ENCODE assay signal across 8 cellular contexts in the genomic region with DNA sequence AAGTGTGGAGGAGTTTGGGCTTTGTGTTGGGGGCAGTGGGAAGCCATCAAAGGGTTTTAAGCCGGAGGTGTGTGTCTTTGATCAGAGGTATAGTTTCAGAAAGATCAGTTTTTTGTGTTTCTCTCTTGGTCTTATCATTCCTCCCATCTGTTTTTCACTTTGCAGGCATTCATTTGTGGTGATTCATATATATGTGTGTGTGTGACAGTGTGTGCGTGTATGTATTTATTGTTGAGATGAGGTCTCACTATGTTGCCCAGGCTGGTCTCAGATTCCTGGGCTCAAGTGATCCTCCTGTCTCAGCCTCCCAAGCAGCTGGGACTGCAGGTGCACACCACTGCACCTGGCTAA. TPM values are rescaled to one million over a fixed set of nuclear protein-coding genes. Genes with fewer than 3 reads are reported as not detected.
DNase-seq lines count a peak whose midpoint lies in the region; ATAC-seq and TF ChIP-seq lines count a peak whose summit lies in the region.

No MANE protein-coding gene starts in this region.

- no peak for TF ChIP-seq RAD21 in HCT116 (IDR thresholded peaks at IDR 0.05; ENCODE audit: low read depth)

- no peak for DNase-seq in HCT116 (ENCODE audit: low read depth, low spot score)
- no peak for DNase-seq in SK-N-MC (ENCODE audit: low read depth, low spot score)
- DNase-seq in esophagus squamous epithelium (lab: John Stamatoyannopoulos, UW), result no peak
- DNase-seq in sigmoid colon, result no peak
- no peak for DNase-seq in islet precursor cell
- no peak for DNase-seq in COR-L47 (lab: John Stamatoyannopoulos, UW)

- TF ChIP-seq EP300 in sigmoid colon (IDR thresholded peaks at IDR 0.05), result no peak

- WGBS in esophagus squamous epithelium, 2 donors, result 60 to 72% methylated on average over 2 of the region's 2 CpGs
- 62 to 80% methylated on average over 2 of the region's 2 CpGs for WGBS in sigmoid colon, 2 donors

- ATAC-seq in HCT116 (no peak), GM19395 (IDR thresholded peaks at IDR 0.05; ENCODE audit: unreplicated experiment) (no peak), GM21367 (IDR thresholded peaks at IDR 0.05; ENCODE audit: unreplicated experiment) (no peak)

- BruUV-seq in HCT116 (replicated peaks; lab: Mats Ljungman, UMichigan), result no TSS peak

- RAD21 ChIA-PET in HCT116 (lab: Charles Lee; ENCODE audit: low non-redundant PET in 1 of 2, low total read pairs in 2 of 2, uncharacterized antibody in 2 of 2, unreplicated experiment in 2 of 2), result no interaction called here

- no peaks in the 10 kb centered on the region for H3K27me3 ChIP-seq in HCT116 (ENCODE audit: insufficient read depth, low read length)
- no peaks in the 10 kb centered on the region for H3K27me3 ChIP-seq in esophagus squamous epithelium
- H3K27me3 ChIP-seq in sigmoid colon, result no peaks in the 10 kb centered on the region

- TF ChIP-seq CTCF in HCT116 (IDR thresholded peaks at IDR 0.05 in 2 of 3, conservative IDR thresholded peaks at IDR 0.05 in 1 of 3; ENCODE audit: borderline replicate concordance in 1 of 3, insufficient read depth in 1 of 3, low read depth in 2 of 3, low read length in 2 of 3), result no peak
- TF ChIP-seq CTCF in esophagus squamous epithelium (IDR thresholded peaks at IDR 0.05), result no peak
- TF ChIP-seq CTCF in sigmoid colon (IDR thresholded peaks at IDR 0.05), result no peak

- H3K9me3 ChIP-seq in HCT116 (ENCODE audit: control insufficient read depth in 1 of 2, insufficient read depth in 1 of 2, low read depth in 1 of 2, low read length in 2 of 2) (no peaks in the 10 kb centered on the region), SK-N-MC (ENCODE audit: low read depth, low read length) (no peaks in the 10 kb centered on the region), esophagus squamous epithelium (no peaks in the 10 kb centered on the region), sigmoid colon (no peaks in the 10 kb centered on the region)

- H3K9me2 ChIP-seq in HCT116 (ENCODE audit: insufficient read depth), result no peaks in the 10 kb centered on the region

- H3K4me3 ChIP-seq in HCT116 (replicated peaks in 1 of 2; ENCODE audit: low read depth in 1 of 2, low read length in 2 of 2) (peak overlapping the region; percentile 65 to 75; a peak in 3 of 4 replicates), SK-N-MC (peak overlapping the region; percentile 84; the same call in 1 of the 2 replicates), esophagus squamous epithelium (peak overlapping the region in 3 of 4 donors; percentile 57 to 88 (median 85)), sigmoid colon (peak overlapping the region; percentile 56 to 97 (median 78))

- H3K9ac ChIP-seq in HCT116 (ENCODE audit: low read length), result peak overlapping the region; percentile 67; the same call in 1 of the 2 replicates
- H3K9ac ChIP-seq in SK-N-MC (ENCODE audit: insufficient read length), result no peak overlapping the region

- peaks cover 11 to 20% of the 10 kb centered on the region in 2 experiments for H3K4me1 ChIP-seq in HCT116 (ENCODE audit: control insufficient read depth in 1 of 2, insufficient read depth in 2 of 2, low read length in 2 of 2)
- H3K4me1 ChIP-seq in esophagus squamous epithelium, result peaks cover 0 to 33% (median 8%) of the 10 kb centered on the region in 3 donors
- H3K4me1 ChIP-seq in sigmoid colon, result peaks cover 0 to 54% (median 37%) of the 10 kb centered on the region in 4 donors

- intact Hi-C loops in HCT116 (cut with micrococcal nuclease), result no loop called here
- intact Hi-C loops in esophagus squamous epithelium (cut with DNase I), result loop anchor here (10.0 kb wide), 1 partner anchor 82 kb away; no protein-coding TSS in a partner anchor
- intact Hi-C loops in sigmoid colon (cut with DNase I), result loop anchor here (10.0 kb wide), 1 partner anchor 202 kb away; no protein-coding TSS in a partner anchor

- no peaks in the 10 kb centered on the region; the same call in 1 of the 2 replicates for H3K79me2 ChIP-seq in HCT116 (ENCODE audit: insufficient read depth, low read length)

- H2AFZ ChIP-seq in HCT116 (ENCODE audit: low read depth, low read length, poor library complexity, severe bottlenecking), result no peak overlapping the region

- POLR2A ChIA-PET in HCT116 (lab: Charles Lee), result no interaction called here

- peak overlapping the region; percentile 87 for H3K4me2 ChIP-seq in HCT116 (ENCODE audit: low read length)

- H3K36me3 ChIP-seq in HCT116 (ENCODE audit: control insufficient read depth in 1 of 2, insufficient read depth in 2 of 2, low read length in 2 of 2) (no peaks in the 10 kb centered on the region), SK-N-MC (ENCODE audit: insufficient read depth, low read length) (no peaks in the 10 kb centered on the region), esophagus squamous epithelium (no peaks in the 10 kb centered on the region), sigmoid colon (no peaks in the 10 kb centered on the region)

- no peak for TF ChIP-seq POLR2A in HCT116 (IDR thresholded peaks at IDR 0.05; ENCODE audit: borderline replicate concordance, extremely low read depth, insufficient read depth, insufficient read length)
- TF ChIP-seq POLR2A in esophagus squamous epithelium (IDR thresholded peaks at IDR 0.05), result no peak
- TF ChIP-seq POLR2A in sigmoid colon (IDR thresholded peaks at IDR 0.05), result no peak

- no peaks in the 10 kb centered on the region for H4K20me1 ChIP-seq in HCT116 (ENCODE audit: insufficient read depth)

- CTCF ChIA-PET in HCT116 (lab: Charles Lee), result no interaction called here

- H3K27ac ChIP-seq in HCT116 (ENCODE audit: low read depth, low read length) (no peak overlapping the region), SK-N-MC (no peak overlapping the region), esophagus squamous epithelium (peak overlapping the region in 3 of 4 donors; percentile 77 to 86 (median 83)), sigmoid colon (peak overlapping the region; percentile 76 to 92 (median 84))

TF ChIP-seq in HCT116, 20 proteins besides CTCF, POLR2A, EP300 and RAD21 (continues in another document):
- TF ChIP-seq FOSL1 (IDR thresholded peaks at IDR 0.05; ENCODE audit: low read depth) (no peak), EGR1 (IDR thresholded peaks at IDR 0.05; ENCODE audit: low read depth) (no peak), JUND (IDR thresholded peaks at IDR 0.05) (no peak), YY1 (IDR thresholded peaks at IDR 0.05; ENCODE audit: extremely low read depth, insufficient replicate concordance, low read depth, low read length) (no peak), SRF (IDR thresholded peaks at IDR 0.05; ENCODE audit: low read depth) (no peak), SP1 (IDR thresholded peaks at IDR 0.05; ENCODE audit: low read depth) (no peak), SIN3A (IDR thresholded peaks at IDR 0.05; ENCODE audit: low read depth) (no peak), ATF3 (IDR thresholded peaks at IDR 0.05) (no peak), POLR2AphosphoS5 (IDR thresholded peaks at IDR 0.05; ENCODE audit: low read depth, low read length) (no peak), EZH2 (IDR thresholded peaks at IDR 0.05) (no peak), TCF7L2 (IDR thresholded peaks at IDR 0.05; ENCODE audit: borderline replicate concordance, extremely low read depth, insufficient read depth, insufficient read length) (no peak), CBX3 (IDR thresholded peaks at IDR 0.05; ENCODE audit: low read depth) (no peak), MAX (IDR thresholded peaks at IDR 0.05) (no peak), EZH2phosphoT487 (IDR thresholded peaks at IDR 0.05; ENCODE audit: borderline replicate concordance) (no peak), ELF1 (IDR thresholded peaks at IDR 0.05; ENCODE audit: borderline replicate concordance, low read depth) (no peak)

RNA-seq across cellular contexts. Expression of gene SERINC3, which starts 11.1 kb away (rescaled TPM):
- total RNA-seq in HCT116 (2021; ENCODE audit: unreplicated experiment), result 56.8 TPM
- polyA plus RNA-seq in HCT116 (2012), result 60.9 and 67.4 TPM in 2 replicates
- total RNA-seq in esophagus squamous epithelium, result 10 to 100 TPM; 41.7 to 83.9 (median 59.4) TPM
- total RNA-seq in sigmoid colon, result 100 to 1,000 TPM in 1 of 4 donors, 10 to 100 TPM in 3; 75.9 to 112 (median 88.8) TPM
- polyA plus RNA-seq in sigmoid colon, result 10 to 100 TPM; 11.1 to 58.2 (median 21.0) TPM

RNA-seq across cellular contexts. Expression of gene PKIG, which starts 49.4 kb away (rescaled TPM):
- total RNA-seq in HCT116 (2021; ENCODE audit: unreplicated experiment) (20.1 TPM), esophagus squamous epithelium (10 to 100 TPM; 11.0 to 80.1 (median 19.4) TPM), sigmoid colon (100 to 1,000 TPM; 348 to 511 (median 395) TPM)
- 16.8 and 18.8 TPM in 2 replicates for polyA plus RNA-seq in HCT116 (2012)
- polyA plus RNA-seq in sigmoid colon, result 10 to 100 TPM; 43.9 to 78.4 (median 75.7) TPM

RNA-seq across cellular contexts. Expression of gene TTPAL, which starts 57.3 kb away (rescaled TPM):
- 20.4 TPM for total RNA-seq in HCT116 (2021; ENCODE audit: unreplicated experiment)
- 6.0 and 6.2 TPM in 2 replicates for polyA plus RNA-seq in HCT116 (2012)
- 10 to 100 TPM in 3 of 4 donors, 1 to 10 TPM in 1; 7.9 to 13.0 (median 11.6) TPM for total RNA-seq in esophagus squamous epithelium
- total RNA-seq in sigmoid colon, result 1 to 10 TPM; 7.2 to 10.0 (median 8.3) TPM
- polyA plus RNA-seq in sigmoid colon, result 1 to 10 TPM; 3.0 to 6.4 (median 3.0) TPM

Comparison
In these comparisons a context has a peak if more than half of its experiments do, and no peak if none do; other contexts are left out.
1. H3K27ac ChIP-seq: peak in esophagus squamous epithelium (3 of 4) and sigmoid colon (4 of 4); none in HCT116 (single experiment) and SK-N-MC (single experiment).
2. RNA of gene PKIG, which starts 49.4 kb away (total RNA-seq): 348 to 511 TPM in sigmoid colon; 11.0 to 80.1 TPM in esophagus squamous epithelium and 20.1 TPM in HCT116 (single experiment); every median in the first group is over 4 times any median in the second.
3. Peak in every context shown above with its lines, with median percentiles within 50 percentile points of each other: H3K4me3 ChIP-seq.